In genomic region chr16:11797166-11797956, GRCh38 we compare ENCODE assay signal across 8 cellular contexts. TPM values are rescaled to one million over a fixed set of nuclear protein-coding genes. Genes with fewer than 3 reads are reported as not detected.
A peak's percentile ranks its signal among the peaks of the same experiment; 100 is the strongest.
DNase-seq lines count a peak whose midpoint lies in the region; ATAC-seq and TF ChIP-seq lines count a peak whose summit lies in the region.

Gene ZC3H7A, minus strand, starts transcription at chr16:11797258. Its CDS starts 14,904 bp downstream, at chr16:11782354.

- H3K4me3 Mint-ChIP-seq in activated CD4-positive, alpha-beta T cell treated with anti-CD3 and anti-CD28 coated beads for 36 hours, result peak within 1 kb of the TSS; percentile 92

- H3K36me3 Mint-ChIP-seq in activated CD4-positive, alpha-beta T cell treated with anti-CD3 and anti-CD28 coated beads for 36 hours (ENCODE audit: low read depth), result peaks cover 37% of the 10 kb centered on the region

- peak within 1 kb of the TSS; percentile 94 for H3K27ac Mint-ChIP-seq in activated CD4-positive, alpha-beta T cell treated with anti-CD3 and anti-CD28 coated beads for 36 hours

- TF ChIP-seq CTCF in BE2C (IDR thresholded peaks at IDR 0.05; ENCODE audit: low read depth, low read length), result peak; percentile 25; the same call in 1 of the 2 replicates
- TF ChIP-seq CTCF in choroid plexus epithelial cell (conservative IDR thresholded peaks at IDR 0.05; ENCODE audit: low read depth, low read length), result peak; percentile 22

- no peaks in the 10 kb centered on the region for H3K27me3 Mint-ChIP-seq in activated CD4-positive, alpha-beta T cell treated with anti-CD3 and anti-CD28 coated beads for 36 hours

- peaks cover 15% of the 10 kb centered on the region for H3K36me3 ChIP-seq in BE2C

- no peaks in the 10 kb centered on the region for H3K9me3 ChIP-seq in BE2C

- peaks cover 9% of the 10 kb centered on the region for H3K4me1 ChIP-seq in BE2C

- H3K4me1 Mint-ChIP-seq in activated CD4-positive, alpha-beta T cell treated with anti-CD3 and anti-CD28 coated beads for 36 hours, result peaks cover 68% of the 10 kb centered on the region

- no peaks in the 10 kb centered on the region for H3K9me3 Mint-ChIP-seq in activated CD4-positive, alpha-beta T cell treated with anti-CD3 and anti-CD28 coated beads for 36 hours (ENCODE audit: low read depth)

- POLR2A ChIA-PET in activated CD4-positive, alpha-beta T cell treated with anti-CD3 and anti-CD28 coated beads for 36 hours (lab: Charles Lee), result interaction anchor here (0.6 to 2.6 kb wide), 10 partner anchors 11 to 264 kb away, joined by 3 to 22 read pairs (median 4); partner anchors contain the start of gene TXNDC11

- no peaks in the 10 kb centered on the region for H3K27me3 ChIP-seq in BE2C

- CTCF ChIA-PET in activated CD4-positive, alpha-beta T cell treated with anti-CD3 and anti-CD28 coated beads for 36 hours (lab: Charles Lee), result interaction anchor here (0.5 to 3.5 kb wide), 26 partner anchors 12 to 823 kb away, joined by 3 to 28 read pairs (median 4); partner anchors contain the start of genes RSL1D1 and TXNDC11

- TF ChIP-seq POLR2A in GM19193 (IDR thresholded peaks at IDR 0.05; ENCODE audit: extremely low read depth, insufficient read depth, insufficient read length), result peak; percentile 98

- DNase-seq in BE2C, result peak; percentile 98
- DNase-seq in NCI-H510A treated with DMSO at 0.1 percent for 48 hours (lab: John Stamatoyannopoulos, UW), result peak; percentile 81
- peak; percentile 97 for DNase-seq in activated CD4-positive, alpha-beta T cell treated with anti-CD3 and anti-CD28 coated beads for 36 hours
- peak; percentile 99 for DNase-seq in choroid plexus epithelial cell (ENCODE audit: low read depth)
- peak; percentile 98 for DNase-seq in kidney tubule cell (ENCODE audit: low spot score)
- DNase-seq in stimulated activated CD4-positive, alpha-beta T cell treated with anti-CD3 and anti-CD28 coated beads, Interleukin-1b, Interleukin-23, amount 100 ng/mL, for 24 hours (ENCODE audit: low read depth in 4 of 4, low spot score in 1 of 4), result peak; percentile 75 to 90 (median 84)

- peak; percentile 84 for ATAC-seq in HG03439 (IDR thresholded peaks at IDR 0.05; ENCODE audit: unreplicated experiment)
- peak; percentile 95 for ATAC-seq in activated CD4-positive, alpha-beta T cell treated with anti-CD3 and anti-CD28 coated beads for 36 hours

- intact Hi-C loops in activated CD4-positive, alpha-beta T cell treated with anti-CD3 and anti-CD28 coated beads for 36 hours (cut with DNase I, micrococcal nuclease), result loop anchor here (1.0 to 10.0 kb wide), 13 partner anchors 14 to 1055 kb away; partner anchors contain the start of genes RSL1D1 (in 2 of the 2), CLEC16A (in 1 of the 2), DEXI (in 1 of the 2) and LITAF (in 1 of the 2)

- H3K4me3 ChIP-seq in BE2C (ENCODE audit: low read depth, low read length) (peak within 1 kb of the TSS; percentile 97), choroid plexus epithelial cell (ENCODE audit: low read depth, low read length) (peak within 1 kb of the TSS; percentile 85)

RNA-seq across cellular contexts. Expression of gene ZC3H7A, which starts in this region (rescaled TPM):
- 40.1 TPM for polyA plus RNA-seq in BE2C (2012; ENCODE audit: insufficient read depth, insufficient read length, low read depth)
- 10 to 100 TPM; 74.1 to 95.1 TPM for total RNA-seq in activated CD4-positive, alpha-beta T cell treated with anti-CD3 and anti-CD28 coated beads for 36 hours

Comparison
In these comparisons a context has a peak if more than half of its experiments do, and no peak if none do; other contexts are left out.
1. Peak in every context shown above with its lines: DNase-seq, ATAC-seq and H3K4me3 ChIP-seq.